ENCODE assay signal across 23 cellular contexts in the genomic region with DNA sequence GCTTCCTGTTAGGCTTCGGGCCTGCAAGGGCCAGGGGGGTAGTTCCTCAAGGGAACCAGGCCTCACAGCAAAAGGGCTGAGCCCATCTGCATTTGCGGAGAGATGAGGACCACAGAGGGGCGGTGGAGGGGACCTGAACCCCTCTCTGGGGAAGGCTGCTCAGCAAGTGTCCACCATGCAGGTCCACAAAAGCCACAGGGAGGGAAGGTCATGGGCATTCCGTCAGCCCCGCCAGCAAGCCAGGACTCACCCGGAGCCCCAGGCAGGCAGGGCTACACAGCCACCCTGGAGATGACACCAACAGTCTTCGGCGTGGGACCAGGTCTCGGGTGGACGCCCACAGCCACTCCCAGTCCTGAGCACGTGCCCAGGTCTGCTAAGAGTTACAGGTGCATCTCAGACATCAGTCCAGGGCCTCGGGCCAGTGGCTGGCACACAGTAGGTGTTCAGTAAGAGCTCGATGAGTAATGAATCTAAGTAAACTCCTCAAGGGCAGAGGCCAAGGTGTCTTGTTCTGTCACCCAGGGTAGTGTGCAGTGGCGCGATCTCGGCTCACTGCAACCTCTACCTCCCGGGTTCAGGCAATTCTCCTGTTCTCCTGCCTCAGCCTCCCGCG. TPM values are rescaled to one million over a fixed set of nuclear protein-coding genes. Genes with fewer than 3 reads are reported as not detected.
DNase-seq lines count a peak whose midpoint lies in the region; ATAC-seq and TF ChIP-seq lines count a peak whose summit lies in the region.
"Had no signal": no experiment of that assay in that cellular context is flagged by ENCODE, and none has a peak within 500 bp of the region (broad histone marks: within the 10 kb centered on the region; RNA-seq: fewer than 3 reads in every experiment).

No MANE protein-coding gene starts in this region.

- H4K20me1 ChIP-seq in Karpas-422 (ENCODE audit: insufficient read depth, low read depth, low read length) = no peaks in the 10 kb centered on the region

- no peak for TF ChIP-seq POLR2A in gastrocnemius medialis (IDR thresholded peaks at IDR 0.05)

- no peaks in the 10 kb centered on the region for H3K27me3 ChIP-seq in left ventricle myocardium inferior (ENCODE audit: low read depth)
- no peaks in the 10 kb centered on the region for H3K27me3 ChIP-seq in gastrocnemius medialis
- H3K27me3 ChIP-seq in Karpas-422 (ENCODE audit: low read length) = no peaks in the 10 kb centered on the region
- H3K27me3 ChIP-seq: MG63 had no signal

- H3K4me1 ChIP-seq in left ventricle myocardium inferior (peaks cover 71% of the 10 kb centered on the region), gastrocnemius medialis (peaks cover 28 to 37% of the 10 kb centered on the region in 2 donors), Karpas-422 (ENCODE audit: low read length) (no peaks in the 10 kb centered on the region)
- H3K4me1 ChIP-seq: A549 had no signal

- peak overlapping the region; percentile 96 for H3K27ac Mint-ChIP-seq in endothelial cell (ENCODE audit: unreplicated experiment)
- H3K27ac Mint-ChIP-seq in activated naive CD4-positive, alpha-beta T cell treated with anti-CD3 and anti-CD28 coated beads, Interleukin-2, amount 10 ng/mL, durations not matched to agents 7 days and 5 days = no peak overlapping the region

- in situ Hi-C loops in gastrocnemius medialis (cut with MboI; ENCODE audit: low sequenced_read_pairs in 4 of 4) = loop anchor here in 1 of 4 donors (25.0 kb wide), 1 partner anchor 818 kb away; no protein-coding TSS in a partner anchor

- peaks cover 41% of the 10 kb centered on the region for H3K4me1 Mint-ChIP-seq in endothelial cell (ENCODE audit: unreplicated experiment)
- peaks cover 16% of the 10 kb centered on the region for H3K4me1 Mint-ChIP-seq in activated naive CD4-positive, alpha-beta T cell treated with anti-CD3 and anti-CD28 coated beads, Interleukin-2, amount 10 ng/mL, durations not matched to agents 7 days and 5 days

- peaks cover 26% of the 10 kb centered on the region for H3K27me3 Mint-ChIP-seq in endothelial cell (ENCODE audit: unreplicated experiment)
- peaks cover 5% of the 10 kb centered on the region for H3K27me3 Mint-ChIP-seq in activated naive CD4-positive, alpha-beta T cell treated with anti-CD3 and anti-CD28 coated beads, Interleukin-2, amount 10 ng/mL, durations not matched to agents 7 days and 5 days

- CTCF ChIA-PET in activated naive CD4-positive, alpha-beta T cell treated with anti-CD3 and anti-CD28 coated beads, Interleukin-2, amount 10 ng/mL, durations not matched to agents 7 days and 5 days (lab: Charles Lee) = interaction anchor here (0.8 kb wide), 1 partner anchor 13 kb away, joined by 3 read pairs; no protein-coding TSS in a partner anchor

- H3K9me3 ChIP-seq in left ventricle myocardium inferior (replicated peaks) = no peaks in the 10 kb centered on the region
- no peaks in the 10 kb centered on the region for H3K9me3 ChIP-seq in gastrocnemius medialis
- H3K9me3 ChIP-seq in Karpas-422 (ENCODE audit: low read length) = no peaks in the 10 kb centered on the region
- H3K9me3 ChIP-seq: A549, MG63 had no signal

- H3K79me2 ChIP-seq in Karpas-422 (ENCODE audit: low read length) = no peaks in the 10 kb centered on the region

- no peak overlapping the region for H3K9ac ChIP-seq in Karpas-422 (ENCODE audit: low read length)
- H3K9ac ChIP-seq: KMS-11 had no signal

- H3K9me3 Mint-ChIP-seq in endothelial cell (ENCODE audit: unreplicated experiment) = no peaks in the 10 kb centered on the region
- no peaks in the 10 kb centered on the region for H3K9me3 Mint-ChIP-seq in activated naive CD4-positive, alpha-beta T cell treated with anti-CD3 and anti-CD28 coated beads, Interleukin-2, amount 10 ng/mL, durations not matched to agents 7 days and 5 days
- H3K9me3 Mint-ChIP-seq: GM23338 had no signal

- peaks cover 8% of the 10 kb centered on the region for H3K36me3 Mint-ChIP-seq in endothelial cell (ENCODE audit: low read depth, unreplicated experiment)
- H3K36me3 Mint-ChIP-seq in activated naive CD4-positive, alpha-beta T cell treated with anti-CD3 and anti-CD28 coated beads, Interleukin-2, amount 10 ng/mL, durations not matched to agents 7 days and 5 days = no peaks in the 10 kb centered on the region

- H2AFZ ChIP-seq in Karpas-422 (ENCODE audit: low read length) = no peak overlapping the region
- H2AFZ ChIP-seq: GM23338 had no signal

- intact Hi-C loops in left ventricle myocardium inferior (cut with micrococcal nuclease) = no loop called here
- intact Hi-C loops in Right ventricle myocardium superior (cut with DNase I) = no loop called here
- intact Hi-C loops in gastrocnemius medialis (cut with DNase I; ENCODE audit: low total_unique reads) = no loop called here

- no peaks in the 10 kb centered on the region for H3K36me3 ChIP-seq in left ventricle myocardium inferior
- no peaks in the 10 kb centered on the region for H3K36me3 ChIP-seq in gastrocnemius medialis
- H3K36me3 ChIP-seq in Karpas-422 (ENCODE audit: insufficient read depth, low read length) = no peaks in the 10 kb centered on the region
- H3K36me3 ChIP-seq: MG63 had no signal

- peak overlapping the region; percentile 62 for H3K27ac ChIP-seq in left ventricle myocardium inferior (replicated peaks)
- peak overlapping the region in 3 of 4 donors; percentile 50 to 63 (median 56) for H3K27ac ChIP-seq in gastrocnemius medialis
- no peak overlapping the region for H3K27ac ChIP-seq in Karpas-422 (ENCODE audit: low read length)
- H3K27ac ChIP-seq: A549, C4-2B, KMS-11 had no signal

- H3K4me2 ChIP-seq in Karpas-422 (ENCODE audit: low read depth, low read length, poor library complexity, severe bottlenecking) = no peak overlapping the region
- H3K4me2 ChIP-seq: A549, GM23338, KMS-11 had no signal

- H3K9me2 ChIP-seq in Karpas-422 (replicated peaks; ENCODE audit: insufficient read depth, low read length) = no peaks in the 10 kb centered on the region

- TF ChIP-seq CTCF in left ventricle myocardium inferior (IDR thresholded peaks at IDR 0.05; ENCODE audit: borderline replicate concordance) (no peak), endothelial cell (IDR thresholded peaks at IDR 0.05; ENCODE audit: unreplicated experiment) (no peak), gastrocnemius medialis (IDR thresholded peaks at IDR 0.05 in 4 of 5, conservative IDR thresholded peaks at IDR 0.05 in 1 of 5) (no peak)

- H3K4me3 ChIP-seq in left ventricle myocardium inferior = no peak overlapping the region
- H3K4me3 ChIP-seq in gastrocnemius medialis = no peak overlapping the region
- H3K4me3 ChIP-seq in Karpas-422 (ENCODE audit: low read length) = no peak overlapping the region
- H3K4me3 ChIP-seq: A549, GM12878, GM23338, MG63 had no signal

- no peak overlapping the region for H3K4me3 Mint-ChIP-seq in endothelial cell (ENCODE audit: unreplicated experiment)
- H3K4me3 Mint-ChIP-seq in activated naive CD4-positive, alpha-beta T cell treated with anti-CD3 and anti-CD28 coated beads, Interleukin-2, amount 10 ng/mL, durations not matched to agents 7 days and 5 days = no peak overlapping the region
- H3K4me3 Mint-ChIP-seq: GM23338 had no signal

- ATAC-seq in Right ventricle myocardium superior (ENCODE audit: poor library complexity) (no peak), gastrocnemius medialis (no peak), HG02610 (IDR thresholded peaks at IDR 0.05; ENCODE audit: unreplicated experiment) (no peak)
- ATAC-seq: A549, GM12878, HepG2, Panc1 had no signal

- no peak for DNase-seq in left ventricle myocardium inferior
- no peak for DNase-seq in Right ventricle myocardium superior
- no peak for DNase-seq in endothelial cell (ENCODE audit: low spot score)
- DNase-seq in gastrocnemius medialis = no peak
- DNase-seq in Karpas-422 = no peak
- no peak for DNase-seq in central memory CD4-positive, alpha-beta T cell
- DNase-seq in activated naive CD4-positive, alpha-beta T cell treated with anti-CD3 and anti-CD28 coated beads, Interleukin-2, amount 10 ng/mL, durations not matched to agents 7 days and 5 days = no peak
- DNase-seq: DMS 273 treated with DMSO at 0.1 percent for 48 hours, GDM1, MG63, NCI-H1105 treated with DMSO at 0.1 percent for 48 hours, NCI-H1694 treated with DMSO at 0.1 percent for 48 hours, NCI-H2107, NCI-H2227 treated with DMSO at 0.1 percent for 48 hours, NCI-H524 treated with DMSO at 0.1 percent for 48 hours had no signal

RNA-seq across cellular contexts. Expression of a gene that starts 11.3 kb away (rescaled TPM):
- total RNA-seq in left ventricle myocardium inferior = 55.5 TPM
- total RNA-seq in Right ventricle myocardium superior = 60.3 TPM
- 93.5 TPM for total RNA-seq in endothelial cell (ENCODE audit: unreplicated experiment)
- total RNA-seq in gastrocnemius medialis = 10 to 100 TPM; 35.0 to 78.7 (median 36.8) TPM
- total RNA-seq in Karpas-422 (2014; rRNA removed; shearing (Covaris generic); ENCODE audit: low replicate concordance) = under 0.01 TPM in 1 of 2 replicates, not detected in the other

Comparison
In these comparisons a context has a peak if more than half of its experiments do, and no peak if none do; other contexts are left out.
1. RNA of a gene that starts 11.3 kb away (total RNA-seq): 93.5 TPM in endothelial cell (single experiment), 60.3 TPM in Right ventricle myocardium superior (single experiment), 55.5 TPM in left ventricle myocardium inferior (single experiment) and 35.0 to 78.7 TPM in gastrocnemius medialis; under 0.01 TPM in Karpas-422; every median in the first group is over 10 times any median in the second.